In genomic region chr3:107384428-107384827, GRCh38 we compare ENCODE assay signal across 30 cellular contexts. TPM values are rescaled to one million over a fixed set of nuclear protein-coding genes. Genes with fewer than 3 reads are reported as not detected.
DNase-seq lines count a peak whose midpoint lies in the region; ATAC-seq lines count a peak whose summit lies in the region.
"Had no signal": no experiment of that assay in that cellular context is flagged by ENCODE, and none has a peak within 500 bp of the region (broad histone marks: within the 10 kb centered on the region; RNA-seq: fewer than 3 reads in every experiment).

No MANE protein-coding gene starts in this region.

- peaks cover 23% of the 10 kb centered on the region for H3K27me3 Mint-ChIP-seq in activated T-cell treated with anti-CD3 and anti-CD28 coated beads, Interleukin-2, amount 50 U/mL, for 72 hours (ENCODE audit: low read depth)

- H3K27ac Mint-ChIP-seq in activated T-cell treated with anti-CD3 and anti-CD28 coated beads, Interleukin-2, amount 50 U/mL, for 72 hours, result no peak overlapping the region
- H3K27ac Mint-ChIP-seq: CD4-positive, alpha-beta T cell had no signal

- H3K36me3 ChIP-seq in HUES6 (ENCODE audit: control insufficient read depth, insufficient read depth, low read length), result no peaks in the 10 kb centered on the region
- H3K36me3 ChIP-seq: BLaER1 treated with 17β-estradiol and CSF1 and Interleukin-3, amounts not matched to agents 10 nM and 100 nM; MG63; SJCRH30 had no signal

- H3K4me3 Mint-ChIP-seq in activated T-cell treated with anti-CD3 and anti-CD28 coated beads, Interleukin-2, amount 50 U/mL, for 72 hours, result no peak overlapping the region
- H3K4me3 Mint-ChIP-seq: CD4-positive, alpha-beta T cell had no signal

- no peaks in the 10 kb centered on the region for H3K9me3 Mint-ChIP-seq in activated T-cell treated with anti-CD3 and anti-CD28 coated beads, Interleukin-2, amount 50 U/mL, for 72 hours
- H3K9me3 Mint-ChIP-seq: CD4-positive, alpha-beta T cell had no signal

- H3K9me3 ChIP-seq in HUES6 (ENCODE audit: control insufficient read depth, insufficient read depth, low read depth, low read length), result no peaks in the 10 kb centered on the region
- H3K9me3 ChIP-seq: A549; BLaER1 treated with 17β-estradiol and CSF1 and Interleukin-3, amounts not matched to agents 10 nM and 100 nM; MG63; SJCRH30 had no signal

- DNase-seq in globus pallidus (ENCODE audit: low spot score) (peak; percentile 35), putamen (ENCODE audit: low spot score) (peak; percentile 58), NCI-H146 treated with DMSO at 0.1 percent for 48 hours (lab: John Stamatoyannopoulos, UW; ENCODE audit: unreplicated experiment) (no peak), cerebellar nuclear complex (lab: John Stamatoyannopoulos, UW) (no peak)
- DNase-seq in activated T-cell treated with anti-CD3 and anti-CD28 coated beads, Interleukin-2, amount 50 U/mL, for 72 hours, result no peak
- DNase-seq: AML-193; CD4-positive, alpha-beta T cell; COR-L47; DMS53; GOT3; KBM-7; MG63; NCI-H146; NCI-H2029; NCI-H524 treated with DMSO at 0.1 percent for 48 hours; NCI-H774; NK-92 treated with Interleukin-12 subunit alpha and Interleukin-12 subunit beta, amount 100 ng/mL, for 24 hours; PC-9; SJCRH30 had no signal

- H3K27me3 ChIP-seq in HUES6 (ENCODE audit: control insufficient read depth, insufficient read depth, low read length), result no peaks in the 10 kb centered on the region
- H3K27me3 ChIP-seq: BLaER1 treated with 17β-estradiol and CSF1 and Interleukin-3, amounts not matched to agents 10 nM and 100 nM; MG63; SJCRH30 had no signal

- no peak overlapping the region for H3K4me3 ChIP-seq in HUES6 (ENCODE audit: low read depth, low read length)
- H3K4me3 ChIP-seq: A549; BLaER1 treated with 17β-estradiol and CSF1 and Interleukin-3, amounts not matched to agents 10 nM and 100 nM; MG63; PC-9; SJCRH30 had no signal

- no peaks in the 10 kb centered on the region for H3K36me3 Mint-ChIP-seq in activated T-cell treated with anti-CD3 and anti-CD28 coated beads, Interleukin-2, amount 50 U/mL, for 72 hours (ENCODE audit: insufficient read depth in 2 of 2)

- no peak for ATAC-seq in activated T-cell treated with anti-CD3 and anti-CD28 coated beads, Interleukin-2, amount 50 U/mL, for 72 hours (replicated peaks in 1 of 2)
- ATAC-seq in activated CD4-positive, CD25-positive, alpha-beta regulatory T cell treated with anti-CD3 and anti-CD28 coated beads, Interleukin-2, amount 50 U/mL, for 24 hours, result no peak
- ATAC-seq: A549, Right ventricle myocardium inferior, SK-N-SH treated with all-trans-retinoic acid at 6 μM for 48 hours had no signal

- H3K4me1 ChIP-seq in HUES6 (ENCODE audit: control insufficient read depth, insufficient read depth, low read length), result peaks cover 27% of the 10 kb centered on the region
- H3K4me1 ChIP-seq: A549, SJCRH30 had no signal

- peak overlapping the region; percentile 70 for H3K27ac ChIP-seq in HUES6 (ENCODE audit: low read depth, low read length)
- peak overlapping the region; percentile 97 for H3K27ac ChIP-seq in cingulate gyrus (ENCODE audit: low read depth, low read length)
- H3K27ac ChIP-seq: A549; BLaER1 treated with 17β-estradiol and CSF1 and Interleukin-3, amounts not matched to agents 10 nM and 100 nM; PC-9; SJCRH30 had no signal

- no peak overlapping the region for H3K9ac ChIP-seq in HUES6 (ENCODE audit: low read length)
- H3K9ac ChIP-seq: BLaER1 treated with 17β-estradiol and CSF1 and Interleukin-3, amounts not matched to agents 10 nM and 100 nM had no signal

- no peaks in the 10 kb centered on the region for H3K4me1 Mint-ChIP-seq in activated T-cell treated with anti-CD3 and anti-CD28 coated beads, Interleukin-2, amount 50 U/mL, for 72 hours (ENCODE audit: low read depth)

RNA-seq across cellular contexts. Expression of gene CCDC54, which starts 7.2 kb away (rescaled TPM):
- not detected for total RNA-seq in activated T-cell treated with anti-CD3 and anti-CD28 coated beads, Interleukin-2, amount 50 U/mL, for 72 hours
- total RNA-seq: CD4-positive, alpha-beta T cell; Daoy; G401; HT-29; PC-9; Right ventricle myocardium inferior; RPMI7951; SJCRH30 had no signal

Comparison
In these comparisons a context has a peak if more than half of its experiments do, and no peak if none do; other contexts are left out.
1. DNase-seq: peak in globus pallidus (single experiment) and putamen (single experiment); none in NCI-H146 treated with DMSO at 0.1 percent for 48 hours (single experiment), activated T-cell treated with anti-CD3 and anti-CD28 coated beads, Interleukin-2, amount 50 U/mL, for 72 hours (0 of 2) and cerebellar nuclear complex (0 of 2).